In the genomic region with DNA sequence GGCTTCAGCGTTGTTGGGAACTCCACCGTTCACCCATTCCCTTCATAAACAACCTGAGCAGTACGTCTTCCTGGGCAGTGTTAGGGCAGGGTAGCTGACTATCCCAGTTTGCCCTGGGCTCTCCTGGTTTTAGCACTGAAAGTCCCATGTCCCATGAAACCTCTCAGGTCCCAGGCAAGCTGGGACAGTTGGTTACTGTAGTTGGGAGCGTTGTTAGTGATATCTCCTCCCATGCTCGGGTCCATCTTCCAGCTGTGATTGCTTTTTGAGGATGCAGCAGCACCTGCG, we compare ENCODE assay signal across 15 cellular contexts.
DNase-seq lines count a peak whose midpoint lies in the region; ATAC-seq and TF ChIP-seq lines count a peak whose summit lies in the region.
"Had no signal": no experiment of that assay in that cellular context is flagged by ENCODE, and none has a peak within 500 bp of the region (broad histone marks: within the 10 kb centered on the region; RNA-seq: fewer than 3 reads in every experiment).

No MANE protein-coding gene starts in this region.

- H3F3A ChIP-seq in Loucy (ENCODE audit: low read depth), result peaks cover 3% of the 10 kb centered on the region; the same call in 1 of the 2 replicates

- peaks cover 49 to 74% (median 61%) of the 10 kb centered on the region in 4 donors for H3K4me1 Mint-ChIP-seq in CD4-positive, alpha-beta memory T cell
- peaks cover 87 to 90% of the 10 kb centered on the region in 2 donors for H3K4me1 Mint-ChIP-seq in immature natural killer cell

- no peaks in the 10 kb centered on the region for H3K9me3 Mint-ChIP-seq in CD4-positive, alpha-beta memory T cell
- H3K9me3 Mint-ChIP-seq in immature natural killer cell, result no peaks in the 10 kb centered on the region

- H3K9me2 ChIP-seq in Loucy (replicated peaks; ENCODE audit: low read depth, low read length), result no peaks in the 10 kb centered on the region

- TF ChIP-seq CTCF in Loucy (conservative IDR thresholded peaks at IDR 0.05; ENCODE audit: low read length), result no peak

- no peak overlapping the region for H3K4me3 ChIP-seq in CD4-positive, alpha-beta memory T cell (ENCODE audit: low read length in 2 of 2)
- H3K4me3 ChIP-seq in Loucy (ENCODE audit: low read length, poor library complexity, severe bottlenecking), result no peak overlapping the region
- H3K4me3 ChIP-seq in thymus (ENCODE audit: low read length), result no peak overlapping the region
- H3K4me3 ChIP-seq: GM23248 had no signal

- no peak overlapping the region for H3K27ac ChIP-seq in CD4-positive, alpha-beta memory T cell (ENCODE audit: low read depth, low read length)
- H3K27ac ChIP-seq in thymus (ENCODE audit: low read depth), result peak overlapping the region; percentile 54
- H3K27ac ChIP-seq: GM23248 had no signal

- CTCF ChIA-PET in CD4-positive, alpha-beta memory T cell (lab: Charles Lee; ENCODE audit: partially characterized antibody), result interaction anchor here (1.0 to 4.5 kb wide), 5 partner anchors 18 to 266 kb away, joined by 3 to 20 read pairs (median 6); a partner anchor contains a TSS

- peak overlapping the region; percentile 61 for H3K4me2 ChIP-seq in Loucy (ENCODE audit: low read depth, low read length, poor library complexity, severe bottlenecking)

- H3K36me3 Mint-ChIP-seq in CD4-positive, alpha-beta memory T cell, result no peaks in the 10 kb centered on the region
- no peaks in the 10 kb centered on the region for H3K36me3 Mint-ChIP-seq in immature natural killer cell

- H3K79me2 ChIP-seq in Loucy (ENCODE audit: insufficient read depth, low read length), result no peaks in the 10 kb centered on the region

- H3K9ac ChIP-seq in Loucy (ENCODE audit: low read depth, low read length, poor library complexity, severe bottlenecking), result peak overlapping the region; percentile 4
- H3K9ac ChIP-seq: GM23248 had no signal

- H3K27ac Mint-ChIP-seq in CD4-positive, alpha-beta memory T cell, result peak overlapping the region in 4 of 7 donors; percentile 12 to 84 (median 34)
- peak overlapping the region in 2 of 6 donors; percentile 44 to 74 for H3K27ac Mint-ChIP-seq in immature natural killer cell

- intact Hi-C loops in CD4-positive, alpha-beta memory T cell (cut with micrococcal nuclease), result loop anchor here (5.0 kb wide), 1 partner anchor 173 kb away; no protein-coding TSS in a partner anchor

- POLR2A ChIA-PET in CD4-positive, alpha-beta memory T cell (lab: Charles Lee; ENCODE audit: partially characterized antibody), result interaction anchor here (0.8 to 2.1 kb wide), 3 partner anchors 12 to 61 kb away, joined by 3 to 8 read pairs (median 6); a partner anchor contains a TSS

- no peaks in the 10 kb centered on the region for H3K9me3 ChIP-seq in CD4-positive, alpha-beta memory T cell (ENCODE audit: control insufficient read depth in 1 of 2, low read length in 2 of 2)
- H3K9me3 ChIP-seq in Loucy (ENCODE audit: insufficient read depth, low read depth, low read length), result no peaks in the 10 kb centered on the region
- no peaks in the 10 kb centered on the region for H3K9me3 ChIP-seq in thymus (ENCODE audit: control insufficient read depth)

- no peak for ATAC-seq in GM21526 (IDR thresholded peaks at IDR 0.05; ENCODE audit: low FRiP score, unreplicated experiment)
- no peak for ATAC-seq in HG03039 (IDR thresholded peaks at IDR 0.05; ENCODE audit: unreplicated experiment)
- ATAC-seq in HG03565 (IDR thresholded peaks at IDR 0.05; ENCODE audit: unreplicated experiment), result no peak
- ATAC-seq: Panc1, Right ventricle myocardium inferior had no signal

- H4K20me1 ChIP-seq in Loucy (ENCODE audit: insufficient read depth, low read length, poor library complexity, severe bottlenecking), result no peaks in the 10 kb centered on the region

- H3K36me3 ChIP-seq in CD4-positive, alpha-beta memory T cell (ENCODE audit: insufficient read depth, low read length), result no peaks in the 10 kb centered on the region
- H3K36me3 ChIP-seq in Loucy (ENCODE audit: insufficient read depth, low read length) (no peaks in the 10 kb centered on the region), thymus (ENCODE audit: control insufficient read depth, insufficient read depth) (no peaks in the 10 kb centered on the region)

- no peaks in the 10 kb centered on the region for H3K27me3 ChIP-seq in CD4-positive, alpha-beta memory T cell (ENCODE audit: insufficient read depth, low read length)
- H3K27me3 ChIP-seq in Loucy (ENCODE audit: insufficient read depth, low read length, poor library complexity, severe bottlenecking) (no peaks in the 10 kb centered on the region), thymus (ENCODE audit: control insufficient read depth, insufficient read depth) (no peaks in the 10 kb centered on the region)

- no peak for DNase-seq in CD4-positive, alpha-beta memory T cell
- DNase-seq in immature natural killer cell, result no peak
- DNase-seq: GM23248, Kasumi-1, NCI-H1105, NCI-H1694, NCI-H2107, NCI-H2227 treated with DMSO at 0.1 percent for 48 hours had no signal

- WGBS in thymus, result 94% methylated on average over 6 of the region's 6 CpGs

- H3K4me3 Mint-ChIP-seq in CD4-positive, alpha-beta memory T cell, result no peak overlapping the region
- H3K4me3 Mint-ChIP-seq in immature natural killer cell, result peak overlapping the region in 3 of 5 donors; percentile 15 to 85 (median 78)

- peaks cover 67% of the 10 kb centered on the region for H3K4me1 ChIP-seq in CD4-positive, alpha-beta memory T cell (ENCODE audit: insufficient read depth, low read length)
- H3K4me1 ChIP-seq in Loucy (ENCODE audit: insufficient read depth, low read length, poor library complexity, severe bottlenecking) (peaks cover 64% of the 10 kb centered on the region), thymus (ENCODE audit: control insufficient read depth, insufficient read depth, low read length) (peaks cover 33% of the 10 kb centered on the region)

- H3K27me3 Mint-ChIP-seq in CD4-positive, alpha-beta memory T cell, result no peaks in the 10 kb centered on the region
- peaks cover 5 to 16% (median 8%) of the 10 kb centered on the region in 3 donors for H3K27me3 Mint-ChIP-seq in immature natural killer cell (ENCODE audit: low read depth in 3 of 3)

- H2AFZ ChIP-seq in Loucy (ENCODE audit: low read length), result no peak overlapping the region
- H2AFZ ChIP-seq: GM23248 had no signal

Comparison
In these comparisons a context has a peak if more than half of its experiments do, and no peak if none do; other contexts are left out.
1. H3K4me3 Mint-ChIP-seq: peak in immature natural killer cell (3 of 5); none in CD4-positive, alpha-beta memory T cell (0 of 8).